ENCODE assay signal across 23 cellular contexts in genomic region chr1:9228589-9228988, GRCh38.
DNase-seq lines count a peak whose midpoint lies in the region; ATAC-seq and TF ChIP-seq lines count a peak whose summit lies in the region.
"Had no signal": no experiment of that assay in that cellular context is flagged by ENCODE, and none has a peak within 500 bp of the region (broad histone marks: within the 10 kb centered on the region; RNA-seq: fewer than 3 reads in every experiment).

No MANE protein-coding gene starts in this region.

- no peak overlapping the region for H3K27ac Mint-ChIP-seq in stimulated activated effector memory CD8-positive, alpha-beta T cell treated with anti-CD3 and anti-CD28 coated beads, Interleukin-12 subunit alpha, Interleukin-12 subunit beta, amount 100 ng/mL, for 72 hours
- no peak overlapping the region for H3K27ac Mint-ChIP-seq in effector memory CD8-positive, alpha-beta T cell
- H3K27ac Mint-ChIP-seq: dendritic cell treated with granulocyte-macrophage colony-stimulating factor and Interleukin-4, amounts not matched to agents 40 ng/mL and 50 ng/mL, for 4 days had no signal

- H3K27me3 ChIP-seq in RWPE2 (ENCODE audit: insufficient read depth, poor library complexity, severe bottlenecking): no peaks in the 10 kb centered on the region
- H3K27me3 ChIP-seq: BE2C, suprapubic skin had no signal

- no peaks in the 10 kb centered on the region for H3K9me3 ChIP-seq in RWPE2 (ENCODE audit: severe bottlenecking)
- H3K9me3 ChIP-seq: BE2C, suprapubic skin had no signal

- no peak overlapping the region for H3K4me3 Mint-ChIP-seq in stimulated activated effector memory CD8-positive, alpha-beta T cell treated with anti-CD3 and anti-CD28 coated beads, Interleukin-12 subunit alpha, Interleukin-12 subunit beta, amount 100 ng/mL, for 72 hours
- no peak overlapping the region for H3K4me3 Mint-ChIP-seq in effector memory CD8-positive, alpha-beta T cell
- H3K4me3 Mint-ChIP-seq: dendritic cell treated with granulocyte-macrophage colony-stimulating factor and Interleukin-4, amounts not matched to agents 40 ng/mL and 50 ng/mL, for 4 days; naive thymus-derived CD4-positive, alpha-beta T cell had no signal

- peak; percentile 17 to 54 for ATAC-seq in activated CD4-positive, CD25-positive, alpha-beta regulatory T cell treated with anti-CD3 and anti-CD28 coated beads, Interleukin-2, amount 50 U/mL, for 24 hours
- ATAC-seq in RWPE2 (ENCODE audit: low read depth): peak; percentile 72
- ATAC-seq in stimulated activated effector memory CD8-positive, alpha-beta T cell treated with anti-CD3 and anti-CD28 coated beads, Interleukin-12 subunit alpha, Interleukin-12 subunit beta, amount 100 ng/mL, for 72 hours: peak; percentile 80
- ATAC-seq in effector memory CD8-positive, alpha-beta T cell (replicated peaks): no peak
- ATAC-seq: left colon; naive thymus-derived CD4-positive, alpha-beta T cell had no signal

- H3K4me3 ChIP-seq in RWPE2 (ENCODE audit: severe bottlenecking): no peak overlapping the region
- H3K4me3 ChIP-seq: suprapubic skin had no signal

- DNase-seq in activated CD4-positive, CD25-positive, alpha-beta regulatory T cell (lab: John Stamatoyannopoulos, UW): no peak
- DNase-seq in stimulated activated CD4-positive, alpha-beta T cell treated with anti-CD3 and anti-CD28 coated beads, Interleukin-1b, Interleukin-23, amount 100 ng/mL, for 48 hours: peak; percentile 30
- no peak for DNase-seq in stimulated activated CD4-positive, alpha-beta T cell treated with anti-CD3 and anti-CD28 coated beads, Interleukin-12 subunit alpha, Interleukin-12 subunit beta, amount 100 ng/mL, for 4 hours
- DNase-seq in RWPE2 (ENCODE audit: low spot score): no peak
- no peak for DNase-seq in stimulated activated effector memory CD8-positive, alpha-beta T cell treated with anti-CD3 and anti-CD28 coated beads, Interleukin-12 subunit alpha, Interleukin-12 subunit beta, amount 100 ng/mL, for 72 hours (ENCODE audit: low spot score in 2 of 2)
- no peak for DNase-seq in islet precursor cell
- no peak for DNase-seq in effector memory CD8-positive, alpha-beta T cell
- DNase-seq: activated CD4-positive, CD25-positive, alpha-beta regulatory T cell treated with anti-CD3 and anti-CD28 coated beads, Interleukin-2, amount 50 U/mL, for 72 hours; activated effector memory CD4-positive, alpha-beta T cell treated with Interleukin-2 at 50 U/mL for 16 hours; amygdala; BE2C; caudate nucleus; GOT3; head of caudate nucleus; left colon; naive thymus-derived CD4-positive, alpha-beta T cell; NCI-H1092 treated with DMSO at 0.1 percent for 48 hours; NCI-H1930; NCI-H345; NCI-H82 had no signal

- no peak for TF ChIP-seq CTCF in RWPE2 (IDR thresholded peaks at IDR 0.05; ENCODE audit: poor library complexity, severe bottlenecking)

- H3K27ac ChIP-seq in RWPE2 (ENCODE audit: poor library complexity, severe bottlenecking): peak overlapping the region; percentile 55
- H3K27ac ChIP-seq: suprapubic skin had no signal

- H3K36me3 Mint-ChIP-seq in stimulated activated effector memory CD8-positive, alpha-beta T cell treated with anti-CD3 and anti-CD28 coated beads, Interleukin-12 subunit alpha, Interleukin-12 subunit beta, amount 100 ng/mL, for 72 hours: no peaks in the 10 kb centered on the region
- no peaks in the 10 kb centered on the region for H3K36me3 Mint-ChIP-seq in effector memory CD8-positive, alpha-beta T cell (ENCODE audit: insufficient read depth)
- H3K36me3 Mint-ChIP-seq: naive thymus-derived CD4-positive, alpha-beta T cell had no signal

- H3K36me3 ChIP-seq in RWPE2 (ENCODE audit: low read depth): no peaks in the 10 kb centered on the region
- H3K36me3 ChIP-seq: BE2C, suprapubic skin had no signal

- peaks cover 9 to 10% of the 10 kb centered on the region in 2 donors for H3K27me3 Mint-ChIP-seq in effector memory CD8-positive, alpha-beta T cell

- no peaks in the 10 kb centered on the region for H3K9me3 Mint-ChIP-seq in stimulated activated effector memory CD8-positive, alpha-beta T cell treated with anti-CD3 and anti-CD28 coated beads, Interleukin-12 subunit alpha, Interleukin-12 subunit beta, amount 100 ng/mL, for 72 hours
- no peaks in the 10 kb centered on the region for H3K9me3 Mint-ChIP-seq in effector memory CD8-positive, alpha-beta T cell
- H3K9me3 Mint-ChIP-seq: naive thymus-derived CD4-positive, alpha-beta T cell had no signal

- H3K4me1 Mint-ChIP-seq in stimulated activated effector memory CD8-positive, alpha-beta T cell treated with anti-CD3 and anti-CD28 coated beads, Interleukin-12 subunit alpha, Interleukin-12 subunit beta, amount 100 ng/mL, for 72 hours: peaks cover 19% of the 10 kb centered on the region
- peaks cover 0 to 2% of the 10 kb centered on the region in 2 donors for H3K4me1 Mint-ChIP-seq in effector memory CD8-positive, alpha-beta T cell (ENCODE audit: low read depth in 2 of 2)

- peaks cover 17% of the 10 kb centered on the region for H3K4me1 ChIP-seq in RWPE2 (ENCODE audit: insufficient read depth, poor library complexity, severe bottlenecking)
- H3K4me1 ChIP-seq: BE2C had no signal
